ENCODE assay signal across 2 cellular contexts in the genomic region with DNA sequence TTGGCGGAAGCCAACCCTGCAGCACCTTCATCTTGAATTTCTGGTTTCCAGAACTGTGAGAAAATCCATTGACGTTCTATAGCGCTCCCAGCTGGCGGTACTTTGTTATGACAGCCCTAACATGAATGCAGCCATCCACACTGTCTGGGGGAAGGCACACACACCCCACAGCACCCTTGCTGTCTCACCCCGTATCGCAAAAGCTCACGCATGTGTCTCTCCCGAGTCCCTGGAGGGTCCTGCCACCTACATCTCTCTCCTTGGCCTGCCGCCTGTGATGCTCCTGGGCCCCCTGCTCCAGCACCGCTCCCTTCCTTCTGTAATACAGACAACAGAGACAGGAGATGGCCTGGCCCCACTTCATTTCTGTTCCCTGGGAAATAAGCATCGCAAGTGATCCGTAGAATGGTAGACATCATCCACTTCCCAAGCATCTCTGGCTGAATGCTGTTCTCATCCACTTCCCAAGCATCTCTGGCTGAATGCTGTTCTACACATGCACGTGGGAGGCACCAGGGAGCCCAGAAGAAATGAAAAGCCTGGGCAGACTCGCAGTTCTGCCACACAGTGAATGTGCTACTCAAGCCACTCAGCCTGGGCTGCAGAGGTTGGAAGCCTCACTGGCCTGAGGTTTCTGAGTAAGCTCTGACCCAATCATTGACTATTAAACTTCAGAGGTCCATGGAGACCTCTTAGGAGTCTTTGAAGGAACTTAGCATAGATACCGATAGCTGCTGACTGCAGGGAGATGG.
TF ChIP-seq lines count a peak whose summit lies in the region.

No MANE protein-coding gene starts in this region.

TF ChIP-seq in GM23338, 12 proteins besides CTCF, POLR2A, EP300 and RAD21:
- TF ChIP-seq JUNB (IDR thresholded peaks at IDR 0.05; ENCODE audit: unreplicated experiment) = no peak
- TF ChIP-seq STAT1 (IDR thresholded peaks at IDR 0.05; ENCODE audit: unreplicated experiment) = no peak
- TF ChIP-seq ZNF331 (CRISPR knock-in tag; IDR thresholded peaks at IDR 0.05; ENCODE audit: low read depth) = no peak
- no peak for TF ChIP-seq ZNF114 (CRISPR knock-in tag; IDR thresholded peaks at IDR 0.05)
- TF ChIP-seq, protein P1, sequence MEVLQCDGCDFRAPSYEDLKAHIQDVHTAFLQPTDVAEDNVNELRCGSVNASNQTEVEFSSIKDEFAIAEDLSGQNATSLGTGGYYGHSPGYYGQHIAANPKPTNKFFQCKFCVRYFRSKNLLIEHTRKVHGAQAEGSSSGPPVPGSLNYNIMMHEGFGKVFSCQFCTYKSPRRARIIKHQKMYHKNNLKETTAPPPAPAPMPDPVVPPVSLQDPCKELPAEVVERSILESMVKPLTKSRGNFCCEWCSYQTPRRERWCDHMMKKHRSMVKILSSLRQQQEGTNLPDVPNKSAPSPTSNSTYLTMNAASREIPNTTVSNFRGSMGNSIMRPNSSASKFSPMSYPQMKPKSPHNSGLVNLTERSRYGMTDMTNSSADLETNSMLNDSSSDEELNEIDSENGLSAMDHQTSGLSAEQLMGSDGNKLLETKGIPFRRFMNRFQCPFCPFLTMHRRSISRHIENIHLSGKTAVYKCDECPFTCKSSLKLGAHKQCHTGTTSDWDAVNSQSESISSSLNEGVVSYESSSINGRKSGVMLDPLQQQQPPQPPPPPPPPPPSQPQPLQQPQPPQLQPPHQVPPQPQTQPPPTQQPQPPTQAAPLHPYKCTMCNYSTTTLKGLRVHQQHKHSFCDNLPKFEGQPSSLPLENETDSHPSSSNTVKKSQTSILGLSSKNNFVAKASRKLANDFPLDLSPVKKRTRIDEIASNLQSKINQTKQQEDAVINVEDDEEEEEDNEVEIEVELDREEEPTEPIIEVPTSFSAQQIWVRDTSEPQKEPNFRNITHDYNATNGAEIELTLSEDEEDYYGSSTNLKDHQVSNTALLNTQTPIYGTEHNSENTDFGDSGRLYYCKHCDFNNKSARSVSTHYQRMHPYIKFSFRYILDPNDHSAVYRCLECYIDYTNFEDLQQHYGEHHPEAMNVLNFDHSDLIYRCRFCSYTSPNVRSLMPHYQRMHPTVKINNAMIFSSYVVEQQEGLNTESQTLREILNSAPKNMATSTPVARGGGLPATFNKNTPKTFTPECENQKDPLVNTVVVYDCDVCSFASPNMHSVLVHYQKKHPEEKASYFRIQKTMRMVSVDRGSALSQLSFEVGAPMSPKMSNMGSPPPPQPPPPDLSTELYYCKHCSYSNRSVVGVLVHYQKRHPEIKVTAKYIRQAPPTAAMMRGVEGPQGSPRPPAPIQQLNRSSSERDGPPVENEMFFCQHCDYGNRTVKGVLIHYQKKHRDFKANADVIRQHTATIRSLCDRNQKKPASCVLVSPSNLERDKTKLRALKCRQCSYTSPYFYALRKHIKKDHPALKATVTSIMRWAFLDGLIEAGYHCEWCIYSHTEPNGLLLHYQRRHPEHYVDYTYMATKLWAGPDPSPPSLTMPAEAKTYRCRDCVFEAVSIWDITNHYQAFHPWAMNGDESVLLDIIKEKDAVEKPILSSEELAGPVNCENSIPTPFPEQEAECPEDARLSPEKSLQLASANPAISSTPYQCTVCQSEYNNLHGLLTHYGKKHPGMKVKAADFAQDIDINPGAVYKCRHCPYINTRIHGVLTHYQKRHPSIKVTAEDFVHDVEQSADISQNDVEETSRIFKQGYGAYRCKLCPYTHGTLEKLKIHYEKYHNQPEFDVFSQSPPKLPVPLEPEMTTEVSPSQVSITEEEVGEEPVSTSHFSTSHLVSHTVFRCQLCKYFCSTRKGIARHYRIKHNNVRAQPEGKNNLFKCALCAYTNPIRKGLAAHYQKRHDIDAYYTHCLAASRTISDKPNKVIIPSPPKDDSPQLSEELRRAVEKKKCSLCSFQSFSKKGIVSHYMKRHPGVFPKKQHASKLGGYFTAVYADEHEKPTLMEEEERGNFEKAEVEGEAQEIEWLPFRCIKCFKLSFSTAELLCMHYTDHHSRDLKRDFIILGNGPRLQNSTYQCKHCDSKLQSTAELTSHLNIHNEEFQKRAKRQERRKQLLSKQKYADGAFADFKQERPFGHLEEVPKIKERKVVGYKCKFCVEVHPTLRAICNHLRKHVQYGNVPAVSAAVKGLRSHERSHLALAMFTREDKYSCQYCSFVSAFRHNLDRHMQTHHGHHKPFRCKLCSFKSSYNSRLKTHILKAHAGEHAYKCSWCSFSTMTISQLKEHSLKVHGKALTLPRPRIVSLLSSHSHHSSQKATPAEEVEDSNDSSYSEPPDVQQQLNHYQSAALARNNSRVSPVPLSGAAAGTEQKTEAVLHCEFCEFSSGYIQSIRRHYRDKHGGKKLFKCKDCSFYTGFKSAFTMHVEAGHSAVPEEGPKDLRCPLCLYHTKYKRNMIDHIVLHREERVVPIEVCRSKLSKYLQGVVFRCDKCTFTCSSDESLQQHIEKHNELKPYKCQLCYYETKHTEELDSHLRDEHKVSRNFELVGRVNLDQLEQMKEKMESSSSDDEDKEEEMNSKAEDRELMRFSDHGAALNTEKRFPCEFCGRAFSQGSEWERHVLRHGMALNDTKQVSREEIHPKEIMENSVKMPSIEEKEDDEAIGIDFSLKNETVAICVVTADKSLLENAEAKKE (CRISPR knock-in tag; IDR thresholded peaks at IDR 0.05) = no peak
- no peak for TF ChIP-seq EZH2phosphoT487 (IDR thresholded peaks at IDR 0.05; ENCODE audit: unreplicated experiment)
- TF ChIP-seq POLR2AphosphoS5 (IDR thresholded peaks at IDR 0.05; ENCODE audit: low read depth) = no peak
- TF ChIP-seq, protein P2, sequence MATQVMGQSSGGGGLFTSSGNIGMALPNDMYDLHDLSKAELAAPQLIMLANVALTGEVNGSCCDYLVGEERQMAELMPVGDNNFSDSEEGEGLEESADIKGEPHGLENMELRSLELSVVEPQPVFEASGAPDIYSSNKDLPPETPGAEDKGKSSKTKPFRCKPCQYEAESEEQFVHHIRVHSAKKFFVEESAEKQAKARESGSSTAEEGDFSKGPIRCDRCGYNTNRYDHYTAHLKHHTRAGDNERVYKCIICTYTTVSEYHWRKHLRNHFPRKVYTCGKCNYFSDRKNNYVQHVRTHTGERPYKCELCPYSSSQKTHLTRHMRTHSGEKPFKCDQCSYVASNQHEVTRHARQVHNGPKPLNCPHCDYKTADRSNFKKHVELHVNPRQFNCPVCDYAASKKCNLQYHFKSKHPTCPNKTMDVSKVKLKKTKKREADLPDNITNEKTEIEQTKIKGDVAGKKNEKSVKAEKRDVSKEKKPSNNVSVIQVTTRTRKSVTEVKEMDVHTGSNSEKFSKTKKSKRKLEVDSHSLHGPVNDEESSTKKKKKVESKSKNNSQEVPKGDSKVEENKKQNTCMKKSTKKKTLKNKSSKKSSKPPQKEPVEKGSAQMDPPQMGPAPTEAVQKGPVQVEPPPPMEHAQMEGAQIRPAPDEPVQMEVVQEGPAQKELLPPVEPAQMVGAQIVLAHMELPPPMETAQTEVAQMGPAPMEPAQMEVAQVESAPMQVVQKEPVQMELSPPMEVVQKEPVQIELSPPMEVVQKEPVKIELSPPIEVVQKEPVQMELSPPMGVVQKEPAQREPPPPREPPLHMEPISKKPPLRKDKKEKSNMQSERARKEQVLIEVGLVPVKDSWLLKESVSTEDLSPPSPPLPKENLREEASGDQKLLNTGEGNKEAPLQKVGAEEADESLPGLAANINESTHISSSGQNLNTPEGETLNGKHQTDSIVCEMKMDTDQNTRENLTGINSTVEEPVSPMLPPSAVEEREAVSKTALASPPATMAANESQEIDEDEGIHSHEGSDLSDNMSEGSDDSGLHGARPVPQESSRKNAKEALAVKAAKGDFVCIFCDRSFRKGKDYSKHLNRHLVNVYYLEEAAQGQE (IDR thresholded peaks at IDR 0.05; ENCODE audit: unreplicated experiment) = no peak
- no peak for TF ChIP-seq NANOG (IDR thresholded peaks at IDR 0.05; ENCODE audit: borderline replicate concordance)

TF ChIP-seq in GM12878, 131 proteins besides CTCF, POLR2A, EP300 and RAD21:
- no peak for TF ChIP-seq ZSCAN29 (IDR thresholded peaks at IDR 0.05)
- no peak for TF ChIP-seq NFXL1 (IDR thresholded peaks at IDR 0.05; ENCODE audit: borderline replicate concordance)
- TF ChIP-seq SREBF1 (IDR thresholded peaks at IDR 0.05; ENCODE audit: low read length) = no peak
- no peak for TF ChIP-seq YBX1 (IDR thresholded peaks at IDR 0.05)
- TF ChIP-seq IKZF1 (conservative IDR thresholded peaks at IDR 0.05) = no peak
- no peak for TF ChIP-seq EGR1 (IDR thresholded peaks at IDR 0.05; ENCODE audit: borderline replicate concordance in 1 of 2, low read depth in 2 of 2, low read length in 2 of 2)
- TF ChIP-seq HDGF (IDR thresholded peaks at IDR 0.05) = no peak
- TF ChIP-seq, protein P3, sequence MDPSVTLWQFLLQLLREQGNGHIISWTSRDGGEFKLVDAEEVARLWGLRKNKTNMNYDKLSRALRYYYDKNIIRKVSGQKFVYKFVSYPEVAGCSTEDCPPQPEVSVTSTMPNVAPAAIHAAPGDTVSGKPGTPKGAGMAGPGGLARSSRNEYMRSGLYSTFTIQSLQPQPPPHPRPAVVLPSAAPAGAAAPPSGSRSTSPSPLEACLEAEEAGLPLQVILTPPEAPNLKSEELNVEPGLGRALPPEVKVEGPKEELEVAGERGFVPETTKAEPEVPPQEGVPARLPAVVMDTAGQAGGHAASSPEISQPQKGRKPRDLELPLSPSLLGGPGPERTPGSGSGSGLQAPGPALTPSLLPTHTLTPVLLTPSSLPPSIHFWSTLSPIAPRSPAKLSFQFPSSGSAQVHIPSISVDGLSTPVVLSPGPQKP (IDR thresholded peaks at IDR 0.05; ENCODE audit: low read depth, low read length) = no peak
- TF ChIP-seq, protein P4, sequence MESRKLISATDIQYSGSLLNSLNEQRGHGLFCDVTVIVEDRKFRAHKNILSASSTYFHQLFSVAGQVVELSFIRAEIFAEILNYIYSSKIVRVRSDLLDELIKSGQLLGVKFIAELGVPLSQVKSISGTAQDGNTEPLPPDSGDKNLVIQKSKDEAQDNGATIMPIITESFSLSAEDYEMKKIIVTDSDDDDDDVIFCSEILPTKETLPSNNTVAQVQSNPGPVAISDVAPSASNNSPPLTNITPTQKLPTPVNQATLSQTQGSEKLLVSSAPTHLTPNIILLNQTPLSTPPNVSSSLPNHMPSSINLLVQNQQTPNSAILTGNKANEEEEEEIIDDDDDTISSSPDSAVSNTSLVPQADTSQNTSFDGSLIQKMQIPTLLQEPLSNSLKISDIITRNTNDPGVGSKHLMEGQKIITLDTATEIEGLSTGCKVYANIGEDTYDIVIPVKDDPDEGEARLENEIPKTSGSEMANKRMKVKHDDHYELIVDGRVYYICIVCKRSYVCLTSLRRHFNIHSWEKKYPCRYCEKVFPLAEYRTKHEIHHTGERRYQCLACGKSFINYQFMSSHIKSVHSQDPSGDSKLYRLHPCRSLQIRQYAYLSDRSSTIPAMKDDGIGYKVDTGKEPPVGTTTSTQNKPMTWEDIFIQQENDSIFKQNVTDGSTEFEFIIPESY (IDR thresholded peaks at IDR 0.05) = no peak
- TF ChIP-seq RFX5 (IDR thresholded peaks at IDR 0.05; ENCODE audit: low read depth, low read length) = no peak
- TF ChIP-seq HDAC6 (IDR thresholded peaks at IDR 0.05; ENCODE audit: unreplicated experiment) = no peak
- no peak for TF ChIP-seq RELA (IDR thresholded peaks at IDR 0.05; ENCODE audit: borderline replicate concordance, partially characterized antibody)
- TF ChIP-seq ZNF217 (IDR thresholded peaks at IDR 0.05) = no peak
- no peak for TF ChIP-seq SMAD1 (IDR thresholded peaks at IDR 0.05; ENCODE audit: low read depth, partially characterized antibody)
- no peak for TF ChIP-seq KAT2A (conservative IDR thresholded peaks at IDR 0.05; ENCODE audit: control insufficient read depth, low read depth, low read length)
- TF ChIP-seq ZZZ3 (IDR thresholded peaks at IDR 0.05; ENCODE audit: control insufficient read depth, insufficient read length, low read depth) = no peak
